16 cellular contexts compared by ENCODE assay signal in the genomic region with DNA sequence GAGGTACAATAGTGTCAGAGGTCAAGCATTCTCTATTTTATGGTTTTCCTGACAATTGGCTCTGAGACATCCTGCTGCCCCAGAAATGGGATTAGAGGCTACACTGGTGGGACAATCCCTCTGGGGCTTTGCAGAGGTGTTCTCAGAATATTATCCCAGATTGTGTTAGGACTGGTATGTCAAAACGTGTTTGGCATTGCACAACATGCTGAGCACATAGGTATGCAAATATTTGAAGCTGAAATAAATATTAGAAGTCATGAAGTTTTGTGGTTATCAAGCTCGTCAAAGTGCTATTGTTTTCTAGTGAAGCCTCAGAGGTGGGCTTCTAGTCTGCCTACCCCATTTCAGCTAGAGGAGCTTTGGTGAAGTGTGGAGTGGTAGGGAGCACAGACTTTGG.
"Had no signal": no experiment of that assay in that cellular context is flagged by ENCODE, and none has a peak within 500 bp of the region (broad histone marks: within the 10 kb centered on the region; RNA-seq: fewer than 3 reads in every experiment).

No MANE protein-coding gene starts in this region.

- H3K36me3 ChIP-seq: colonic mucosa, esophagus muscularis mucosa, gastroesophageal sphincter, heart right ventricle, left ventricle myocardium inferior, lower lobe of right lung had no signal

- H3K27ac ChIP-seq: colonic mucosa, esophagus muscularis mucosa, foreskin keratinocyte, gastroesophageal sphincter, heart right ventricle, left ventricle myocardium inferior, lower lobe of right lung had no signal

- ATAC-seq: effector memory CD8-positive, alpha-beta T cell; foreskin keratinocyte; gastroesophageal sphincter; heart right ventricle; left cardiac atrium; mucosa of descending colon had no signal

- DNase-seq: colonic mucosa; cortex of kidney; effector CD8-positive, alpha-beta T cell; effector memory CD8-positive, alpha-beta T cell; endodermal cell; foreskin keratinocyte; heart right ventricle; hippocampal formation; left cardiac atrium; left ventricle myocardium inferior; lower lobe of right lung; mesenchymal stem cell; mucosa of descending colon; naive B cell had no signal

- H3K27me3 ChIP-seq: colonic mucosa, esophagus muscularis mucosa, gastroesophageal sphincter, heart right ventricle had no signal

- H3K4me1 ChIP-seq: colonic mucosa, foreskin keratinocyte, heart right ventricle, left ventricle myocardium inferior, lower lobe of right lung had no signal

- H3K9me3 ChIP-seq: colonic mucosa, esophagus muscularis mucosa, gastroesophageal sphincter, heart right ventricle, left ventricle myocardium inferior, lower lobe of right lung, mucosa of descending colon had no signal

- H3K4me3 ChIP-seq: colonic mucosa, esophagus muscularis mucosa, gastroesophageal sphincter, heart right ventricle, left ventricle myocardium inferior, lower lobe of right lung, mucosa of descending colon had no signal
